15 cellular contexts compared by ENCODE assay signal in the genomic region with DNA sequence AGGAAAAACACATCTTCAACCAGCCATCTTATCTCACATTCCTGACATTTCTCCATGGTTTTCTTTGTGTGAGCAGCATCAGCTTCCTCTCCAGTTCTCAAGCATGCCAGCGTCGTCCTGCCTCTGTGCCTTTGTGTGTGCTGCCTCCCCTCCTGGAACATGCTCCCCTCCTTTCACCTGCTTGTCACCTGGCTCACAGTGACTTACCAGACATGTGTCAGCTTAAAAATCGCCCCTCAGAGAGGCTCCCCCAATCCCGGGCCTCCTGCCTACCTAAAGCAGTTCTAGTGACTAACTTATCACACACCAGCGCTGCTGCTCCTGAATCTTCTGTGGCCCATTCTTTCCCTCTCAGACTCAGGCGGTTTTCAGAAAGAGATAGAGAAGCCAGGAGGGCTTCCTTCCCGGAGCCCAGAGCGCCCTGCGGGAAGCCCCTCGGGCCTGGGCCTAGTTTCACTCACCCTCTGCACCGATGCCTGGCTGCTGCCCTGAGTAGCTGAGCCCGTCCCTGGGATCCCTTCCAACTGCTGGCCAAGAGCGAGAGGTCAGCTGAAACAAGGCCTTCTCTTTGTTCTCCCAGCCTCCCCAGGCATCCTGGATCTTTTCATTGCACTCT. TPM values are rescaled to one million over a fixed set of nuclear protein-coding genes. Genes with fewer than 3 reads are reported as not detected.
A peak's percentile ranks its signal among the peaks of the same experiment; 100 is the strongest.
DNase-seq lines count a peak whose midpoint lies in the region; ATAC-seq and TF ChIP-seq lines count a peak whose summit lies in the region.
"Had no signal": no experiment of that assay in that cellular context is flagged by ENCODE, and none has a peak within 500 bp of the region (broad histone marks: within the 10 kb centered on the region; RNA-seq: fewer than 3 reads in every experiment).

No MANE protein-coding gene starts in this region.

- intact Hi-C loops in Caco-2 (cut with micrococcal nuclease; ENCODE audit: unreplicated experiment) = no loop called here
- intact Hi-C loops in heart left ventricle (cut with DNase I) = no loop called here

- peak overlapping the region; percentile 91 for H3K27ac ChIP-seq in angular gyrus (ENCODE audit: low read depth, low read length)
- H3K27ac ChIP-seq in heart left ventricle = no peak overlapping the region
- H3K27ac ChIP-seq in coronary artery = no peak overlapping the region

- H3K9me3 Mint-ChIP-seq in Caco-2 (ENCODE audit: unreplicated experiment) (peaks cover 9% of the 10 kb centered on the region), neural crest cell (peaks cover 16% of the 10 kb centered on the region), immature natural killer cell (peaks cover 0 to 2% (median 0%) of the 10 kb centered on the region in 6 donors)
- H3K9me3 Mint-ChIP-seq: effector memory CD8-positive, alpha-beta T cell had no signal

- H3K4me3 Mint-ChIP-seq in Caco-2 (ENCODE audit: unreplicated experiment) = no peak overlapping the region
- H3K4me3 Mint-ChIP-seq in neural crest cell = no peak overlapping the region
- H3K4me3 Mint-ChIP-seq in immature natural killer cell = no peak overlapping the region
- H3K4me3 Mint-ChIP-seq: activated naive CD8-positive, alpha-beta T cell treated with anti-CD3 and anti-CD28 coated beads for 36 hours; effector memory CD8-positive, alpha-beta T cell; naive thymus-derived CD8-positive, alpha-beta T cell had no signal

- H3K9me3 ChIP-seq in Caco-2 (peaks cover 6% of the 10 kb centered on the region; the same call in 1 of the 2 replicates), heart left ventricle (peaks cover 0 to 21% (median 0%) of the 10 kb centered on the region in 12 donors)

- 47 to 51% (median 48%) methylated on average over 13 of the region's 13 CpGs for WGBS in heart left ventricle, 4 donors

- peaks cover 13% of the 10 kb centered on the region for H3K4me1 ChIP-seq in Caco-2
- peaks cover 0 to 6% (median 0%) of the 10 kb centered on the region in 12 donors for H3K4me1 ChIP-seq in heart left ventricle

- ATAC-seq in heart left ventricle = peak in 3 of 4 donors; percentile 42 to 77 (median 60)
- ATAC-seq: effector memory CD8-positive, alpha-beta T cell; naive thymus-derived CD8-positive, alpha-beta T cell had no signal

- CTCF ChIA-PET in Caco-2 (lab: Charles Lee) = no interaction called here

- H3K4me1 Mint-ChIP-seq in Caco-2 (ENCODE audit: low read depth, unreplicated experiment) (peaks cover 14% of the 10 kb centered on the region), neural crest cell (peaks cover 21% of the 10 kb centered on the region), immature natural killer cell (no peaks in the 10 kb centered on the region)
- H3K4me1 Mint-ChIP-seq: activated naive CD8-positive, alpha-beta T cell treated with anti-CD3 and anti-CD28 coated beads for 36 hours; naive thymus-derived CD8-positive, alpha-beta T cell had no signal

- no peak for TF ChIP-seq POLR2A in heart left ventricle (IDR thresholded peaks at IDR 0.05)

- H3K36me3 Mint-ChIP-seq in Caco-2 (ENCODE audit: insufficient read depth, unreplicated experiment) (no peaks in the 10 kb centered on the region), neural crest cell (ENCODE audit: low read depth) (peaks cover 8% of the 10 kb centered on the region), immature natural killer cell (peaks cover 0 to 3% (median 0%) of the 10 kb centered on the region in 3 donors)
- H3K36me3 Mint-ChIP-seq: activated naive CD8-positive, alpha-beta T cell treated with anti-CD3 and anti-CD28 coated beads for 36 hours had no signal

- no peaks in the 10 kb centered on the region for H3K27me3 ChIP-seq in Caco-2 (replicated peaks; ENCODE audit: control insufficient read depth, insufficient read depth, low read length)
- H3K27me3 ChIP-seq in heart left ventricle = no peaks in the 10 kb centered on the region

- H3K27me3 Mint-ChIP-seq in Caco-2 (ENCODE audit: insufficient read depth, unreplicated experiment) (peaks cover 4% of the 10 kb centered on the region), neural crest cell (ENCODE audit: low read depth) (no peaks in the 10 kb centered on the region), immature natural killer cell (ENCODE audit: low read depth in 3 of 3) (peaks cover 3 to 18% (median 10%) of the 10 kb centered on the region in 3 donors)

- POLR2A ChIA-PET in Caco-2 (lab: Charles Lee) = no interaction called here

- TF ChIP-seq CTCF in Caco-2 (IDR thresholded peaks at IDR 0.05; ENCODE audit: insufficient read depth in 1 of 2, low read depth in 1 of 2, low read length in 1 of 2, severe bottlenecking in 1 of 2, unreplicated experiment in 1 of 2) (no peak), heart left ventricle (IDR thresholded peaks at IDR 0.05) (no peak), neural crest cell (conservative IDR thresholded peaks at IDR 0.05) (no peak), coronary artery (IDR thresholded peaks at IDR 0.05) (no peak)

- H3K4me3 ChIP-seq in Caco-2 (ENCODE audit: low read depth, low read length) (no peak overlapping the region), heart left ventricle (no peak overlapping the region), coronary artery (no peak overlapping the region)

- H3K36me3 ChIP-seq in Caco-2 (ENCODE audit: control insufficient read depth, insufficient read depth, low read length) (no peaks in the 10 kb centered on the region), heart left ventricle (no peaks in the 10 kb centered on the region)

- BruUV-seq in Caco-2 (replicated peaks; lab: Mats Ljungman, UMichigan) = no TSS peak

- DNase-seq in Caco-2 = no peak
- peak in 3 of 5 donors; percentile 25 to 57 (median 52) for DNase-seq in heart left ventricle
- peak; percentile 37 for DNase-seq in neural crest cell (ENCODE audit: low read depth, low spot score)
- DNase-seq in immature natural killer cell = no peak
- no peak for DNase-seq in activated gamma-delta T cell treated with Interleukin-2 at 50 U/mL for 16 hours
- no peak for DNase-seq in COR-L47 (lab: John Stamatoyannopoulos, UW)
- no peak for DNase-seq in coronary artery (ENCODE audit: low spot score)
- DNase-seq: activated naive CD8-positive, alpha-beta T cell treated with anti-CD3 and anti-CD28 coated beads for 36 hours; DMS53; effector memory CD8-positive, alpha-beta T cell; naive thymus-derived CD8-positive, alpha-beta T cell; NCI-H1105; NCI-H446 treated with DMSO at 0.1 percent for 48 hours; RPMI8226 had no signal

- H3K27ac Mint-ChIP-seq in Caco-2 (ENCODE audit: unreplicated experiment) (peak overlapping the region; percentile 78), neural crest cell (ENCODE audit: unreplicated experiment) (peak overlapping the region; percentile 99), immature natural killer cell (no peak overlapping the region)
- H3K27ac Mint-ChIP-seq: activated naive CD8-positive, alpha-beta T cell treated with anti-CD3 and anti-CD28 coated beads for 36 hours; effector memory CD8-positive, alpha-beta T cell had no signal

RNA-seq across cellular contexts. Expression of a gene that starts 51.1 kb away (rescaled TPM):
- total RNA-seq in Caco-2 (2022) (20.8 and 24.4 TPM in 2 replicates), heart left ventricle (10 to 100 TPM in 7 of 9 donors, 1 to 10 TPM in 2; 8.2 to 16.2 (median 11.6) TPM), neural crest cell (65.5 and 68.1 TPM in 2 replicates)
- polyA plus RNA-seq in heart left ventricle (1 to 10 TPM; 4.9 to 5.1 TPM), immature natural killer cell (1 to 10 TPM in 1 of 3 donors, under 1 TPM in 1, not detected in 1; 0.54 to 1.2 TPM)

Comparison
In these comparisons a context has a peak if more than half of its experiments do, and no peak if none do; other contexts are left out.
1. DNase-seq: peak in heart left ventricle (3 of 5) and neural crest cell (single experiment); none in Caco-2 (0 of 2), immature natural killer cell (0 of 3), activated gamma-delta T cell treated with Interleukin-2 at 50 U/mL for 16 hours (single experiment), COR-L47 (single experiment) and coronary artery (single experiment).
2. H3K27ac Mint-ChIP-seq: peak in Caco-2 (single experiment) and neural crest cell (single experiment); none in immature natural killer cell (0 of 6).